In genomic region chr9:111034573-111035539, GRCh38 we compare ENCODE assay signal across 13 cellular contexts. TPM values are rescaled to one million over a fixed set of nuclear protein-coding genes. Genes with fewer than 3 reads are reported as not detected.
DNase-seq lines count a peak whose midpoint lies in the region; ATAC-seq and TF ChIP-seq lines count a peak whose summit lies in the region.
"Had no signal": no experiment of that assay in that cellular context is flagged by ENCODE, and none has a peak within 500 bp of the region (broad histone marks: within the 10 kb centered on the region; RNA-seq: fewer than 3 reads in every experiment).

No MANE protein-coding gene starts in this region.

- H3K4me1 Mint-ChIP-seq in brain (peaks cover 51% of the 10 kb centered on the region), mesothelial cell of epicardium (peaks cover 57% of the 10 kb centered on the region)
- H3K4me1 Mint-ChIP-seq in activated CD4-positive, alpha-beta T cell treated with anti-CD3 and anti-CD28 coated beads for 36 hours = peaks cover 13% of the 10 kb centered on the region

- in situ Hi-C loops in IMR-90 (cut with MboI; ENCODE audit: low sequenced_read_pairs) = loop anchor here (5.0 kb wide), 1 partner anchor 262 kb away; no protein-coding TSS in a partner anchor

- peak overlapping the region; percentile 88 for H4K5ac ChIP-seq in IMR-90 (ENCODE audit: low read depth, low read length)

- intact Hi-C loops in IMR-90 (cut with micrococcal nuclease) = loop anchor here (5.0 to 10.0 kb wide), 7 partner anchors 98 to 398 kb away; no protein-coding TSS in a partner anchor
- intact Hi-C loops in thyroid gland (cut with DNase I) = no loop called here
- intact Hi-C loops in activated CD4-positive, alpha-beta T cell treated with anti-CD3 and anti-CD28 coated beads for 36 hours (cut with DNase I, micrococcal nuclease) = loop anchor here in 1 of 2 experiments (5.0 kb wide), 1 partner anchor 262 kb away; no protein-coding TSS in a partner anchor

- H3K9ac ChIP-seq in IMR-90 (ENCODE audit: low read depth, low read length) = peak overlapping the region; percentile 99

- peak overlapping the region; percentile 84 for H2BK120ac ChIP-seq in IMR-90 (ENCODE audit: low read depth, low read length)

- DNase-seq in IMR-90 (peak; percentile 38), mesothelial cell of epicardium (ENCODE audit: low spot score in 2 of 2, unreplicated experiment in 2 of 2) (no peak), thyroid gland (no peak)
- no peak for DNase-seq in activated CD4-positive, alpha-beta T cell treated with anti-CD3 and anti-CD28 coated beads for 36 hours
- DNase-seq: activated naive CD4-positive, alpha-beta T cell treated with anti-CD3 and anti-CD28 coated beads, Interleukin-2, amount 50 U/mL, for 16 hours; immature natural killer cell; NCI-H187; NCI-H69; retina had no signal

- ATAC-seq in IMR-90 (ENCODE audit: low read depth) (no peak), HG03460 (IDR thresholded peaks at IDR 0.05; ENCODE audit: unreplicated experiment) (no peak), HG03571 (IDR thresholded peaks at IDR 0.05; ENCODE audit: unreplicated experiment) (no peak)
- ATAC-seq in activated CD4-positive, alpha-beta T cell treated with anti-CD3 and anti-CD28 coated beads for 36 hours = no peak
- ATAC-seq: esophagus mucosa had no signal

- H3K4ac ChIP-seq in IMR-90 (ENCODE audit: low read depth, low read length) = peak overlapping the region; percentile 93

- POLR2A ChIA-PET in IMR-90 (lab: Charles Lee; ENCODE audit: unreplicated experiment) = interaction anchor here (0.6 to 1.4 kb wide), 10 partner anchors 31 to 384 kb away, joined by 3 to 11 read pairs (median 4); no protein-coding TSS in a partner anchor
- POLR2A ChIA-PET in activated CD4-positive, alpha-beta T cell treated with anti-CD3 and anti-CD28 coated beads for 36 hours (lab: Charles Lee) = no interaction called here

- peaks cover 15% of the 10 kb centered on the region for H3K36me3 Mint-ChIP-seq in brain
- H3K36me3 Mint-ChIP-seq in mesothelial cell of epicardium = peaks cover 4% of the 10 kb centered on the region
- no peaks in the 10 kb centered on the region for H3K36me3 Mint-ChIP-seq in activated CD4-positive, alpha-beta T cell treated with anti-CD3 and anti-CD28 coated beads for 36 hours (ENCODE audit: low read depth)

- H3K27ac Mint-ChIP-seq in brain (peak overlapping the region in 3 of 5 experiments; percentile 20 to 90 (median 21)), mesothelial cell of epicardium (peak overlapping the region; percentile 32)
- H3K27ac Mint-ChIP-seq in activated CD4-positive, alpha-beta T cell treated with anti-CD3 and anti-CD28 coated beads for 36 hours = no peak overlapping the region
- H3K27ac Mint-ChIP-seq: immature natural killer cell had no signal

- no peak overlapping the region for H2AFZ ChIP-seq in IMR-90 (replicated peaks; ENCODE audit: low read length, poor library complexity)

- peak overlapping the region; percentile 99 for H3K56ac ChIP-seq in IMR-90 (ENCODE audit: extremely low read depth, insufficient read depth, low read length)

- H3K27me3 Mint-ChIP-seq in brain (peaks cover 39% of the 10 kb centered on the region), mesothelial cell of epicardium (ENCODE audit: low read depth) (peaks cover 1% of the 10 kb centered on the region)
- H3K27me3 Mint-ChIP-seq in activated CD4-positive, alpha-beta T cell treated with anti-CD3 and anti-CD28 coated beads for 36 hours = peaks cover 29% of the 10 kb centered on the region

- H3K18ac ChIP-seq in IMR-90 (ENCODE audit: low read depth, low read length) = peak overlapping the region; percentile 96

- CTCF ChIA-PET in IMR-90 (lab: Yijun Ruan, JAX) = interaction anchor here (0.5 to 1.6 kb wide), 7 partner anchors 50 to 910 kb away, joined by 3 to 5 read pairs (median 3); no protein-coding TSS in a partner anchor
- CTCF ChIA-PET in activated CD4-positive, alpha-beta T cell treated with anti-CD3 and anti-CD28 coated beads for 36 hours (lab: Charles Lee) = interaction anchor here (0.6 kb wide), 1 partner anchor 52 kb away, joined by 3 read pairs; no protein-coding TSS in a partner anchor

- WGBS in IMR-90 (ENCODE audit: extremely low coverage in 2 of 2, insufficient read length in 1 of 2), 2 experiments = 45% methylated on average over 6 of the region's 13 CpGs; no CpG with 5 or more reads in 1 of the 2 experiments
- 83 to 84% methylated on average over 13 of the region's 13 CpGs for WGBS in thyroid gland, 2 donors

- peak overlapping the region; percentile 26 for H2AK9ac ChIP-seq in IMR-90 (replicated peaks; ENCODE audit: low read depth, low read length, poor library complexity)

- H3K4me3 ChIP-seq in IMR-90 (ENCODE audit: insufficient read depth, low read depth, low read length) (peak overlapping the region; percentile 90), thyroid gland (replicated peaks in 1 of 3) (no peak overlapping the region)

- peaks cover 50% of the 10 kb centered on the region for H4K20me1 ChIP-seq in IMR-90 (ENCODE audit: insufficient read depth, low read length)

- peak overlapping the region; percentile 65 for H4K91ac ChIP-seq in IMR-90 (ENCODE audit: insufficient read depth, low read depth, low read length)

- peak overlapping the region; percentile 1 to 94; a peak in 3 of 4 replicates for H4K8ac ChIP-seq in IMR-90 (ENCODE audit: low read depth in 2 of 2, low read length in 2 of 2)

- peak overlapping the region; percentile 97 for H3K23ac ChIP-seq in IMR-90 (ENCODE audit: low read depth, low read length)

- peaks cover 0 to 41% of the 10 kb centered on the region in 2 experiments; a peak in 2 of 4 replicates for H3K79me1 ChIP-seq in IMR-90 (ENCODE audit: low read depth in 1 of 2, low read length in 2 of 2)

- H3K4me3 Mint-ChIP-seq in brain = peak overlapping the region; percentile 47 to 93 (median 86)
- H3K4me3 Mint-ChIP-seq in mesothelial cell of epicardium = peak overlapping the region; percentile 80
- H3K4me3 Mint-ChIP-seq in activated CD4-positive, alpha-beta T cell treated with anti-CD3 and anti-CD28 coated beads for 36 hours = no peak overlapping the region
- H3K4me3 Mint-ChIP-seq: immature natural killer cell had no signal

- peaks cover 25% of the 10 kb centered on the region for H3K9me1 ChIP-seq in IMR-90 (ENCODE audit: insufficient read depth, low read length)

- no TSS peak for BruUV-seq in IMR-90 (replicated peaks; lab: Mats Ljungman, UMichigan)

- TF ChIP-seq POLR2A in IMR-90 (IDR thresholded peaks at IDR 0.05; ENCODE audit: low read depth, low read length) (no peak), thyroid gland (IDR thresholded peaks at IDR 0.05) (no peak)

- H3K36me3 ChIP-seq in IMR-90 (ENCODE audit: control insufficient read depth, insufficient read depth, low read length) (peaks cover 13% of the 10 kb centered on the region), thyroid gland (no peaks in the 10 kb centered on the region)

- dilution Hi-C loops in IMR-90 (cut with HindIII; ENCODE audit: low sequenced_read_pairs, unreplicated experiment) = no loop called here

- H2BK20ac ChIP-seq in IMR-90 (ENCODE audit: low read depth, low read length) = peak overlapping the region; percentile 83

- H2AK5ac ChIP-seq in IMR-90 (ENCODE audit: low read depth, low read length) = peak overlapping the region; percentile 76

- H2BK15ac ChIP-seq in IMR-90 (ENCODE audit: low read depth, low read length) = peak overlapping the region; percentile 39; the same call in 1 of the 3 replicates

- TF ChIP-seq CTCF in IMR-90 (conservative IDR thresholded peaks at IDR 0.05; ENCODE audit: low read depth, low read length) (no peak), brain (conservative IDR thresholded peaks at IDR 0.05) (no peak), mesothelial cell of epicardium (IDR thresholded peaks at IDR 0.05; ENCODE audit: unreplicated experiment) (no peak), thyroid gland (IDR thresholded peaks at IDR 0.05) (no peak)

- TF ChIP-seq RAD21 in IMR-90 (IDR thresholded peaks at IDR 0.05; ENCODE audit: low read length) = no peak

- H2BK5ac ChIP-seq in IMR-90 (ENCODE audit: low read depth, low read length, poor library complexity, severe bottlenecking) = peak overlapping the region; percentile 94

- H3K4me2 ChIP-seq in IMR-90 (ENCODE audit: low read depth, low read length) = peak overlapping the region; percentile 94

- H3K27me3 ChIP-seq in IMR-90 (ENCODE audit: control insufficient read depth, insufficient read depth, low read length) = no peaks in the 10 kb centered on the region
- no peaks in the 10 kb centered on the region for H3K27me3 ChIP-seq in thyroid gland

- H3K9me3 ChIP-seq in IMR-90 (ENCODE audit: control insufficient read depth, insufficient read depth, low read length) = no peaks in the 10 kb centered on the region
- no peaks in the 10 kb centered on the region for H3K9me3 ChIP-seq in thyroid gland

- peak overlapping the region; percentile 97 for H3K27ac ChIP-seq in IMR-90 (ENCODE audit: insufficient read depth, low read length)
- peak overlapping the region in 2 of 3 donors; percentile 27 to 98 for H3K27ac ChIP-seq in thyroid gland

- peak overlapping the region; percentile 93 for H3K14ac ChIP-seq in IMR-90 (replicated peaks; ENCODE audit: low read depth, low read length)

- H3K4me1 ChIP-seq in IMR-90 (ENCODE audit: control insufficient read depth, insufficient read depth, low read length) (peaks cover 16% of the 10 kb centered on the region), thyroid gland (peaks cover 13 to 20% of the 10 kb centered on the region in 2 donors)

- peaks cover 0 to 7% (median 3%) of the 10 kb centered on the region in 5 experiments for H3K9me3 Mint-ChIP-seq in brain
- H3K9me3 Mint-ChIP-seq in mesothelial cell of epicardium = no peaks in the 10 kb centered on the region
- H3K9me3 Mint-ChIP-seq in activated CD4-positive, alpha-beta T cell treated with anti-CD3 and anti-CD28 coated beads for 36 hours (ENCODE audit: low read depth) = no peaks in the 10 kb centered on the region

TF ChIP-seq in IMR-90, 13 proteins besides CTCF, POLR2A, EP300 and RAD21:
- no peak for TF ChIP-seq FOS (IDR thresholded peaks at IDR 0.05; ENCODE audit: low read depth, low read length)
- peak; percentile 45; the same call in 1 of the 2 replicates for TF ChIP-seq CEBPB (IDR thresholded peaks at IDR 0.05; ENCODE audit: low read depth, low read length)

RNA-seq across cellular contexts. Expression of gene LPAR1, which starts 3.4 kb away (rescaled TPM):
- total RNA-seq in IMR-90 (2012; rRNA removed) (260 and 315 TPM in 2 replicates), mesothelial cell of epicardium (34.3 to 40.3 TPM (median 39.6 TPM) in 3 replicates), thyroid gland (10 to 100 TPM; 40.8 to 98.5 (median 56.4) TPM)
- polyA plus RNA-seq in IMR-90 (2012; rRNA removed) (171 and 201 TPM in 2 replicates), brain (ENCODE audit: insufficient read depth, low read depth, low replicate concordance) (53.3 TPM)
- 102 and 130 TPM in 2 replicates for polyA plus RNA-seq in IMR-90 (2012; cell fraction: cytosol; rRNA removed)
- polyA plus RNA-seq in IMR-90 (2012; cell fraction: nucleus; rRNA removed; ENCODE audit: low replicate concordance) = 81.0 and 182 TPM in 2 replicates
- not detected for total RNA-seq in activated CD4-positive, alpha-beta T cell treated with anti-CD3 and anti-CD28 coated beads for 36 hours

Comparison
In these comparisons a context has a peak if more than half of its experiments do, and no peak if none do; other contexts are left out.
1. RNA of gene LPAR1, which starts 3.4 kb away (total RNA-seq): 260 to 315 TPM in IMR-90, 40.8 to 98.5 TPM in thyroid gland and 34.3 to 40.3 TPM in mesothelial cell of epicardium; not detected in activated CD4-positive, alpha-beta T cell treated with anti-CD3 and anti-CD28 coated beads for 36 hours; every median in the first group is over 10 times any median in the second.